8 cellular contexts compared by ENCODE assay signal in the genomic region with DNA sequence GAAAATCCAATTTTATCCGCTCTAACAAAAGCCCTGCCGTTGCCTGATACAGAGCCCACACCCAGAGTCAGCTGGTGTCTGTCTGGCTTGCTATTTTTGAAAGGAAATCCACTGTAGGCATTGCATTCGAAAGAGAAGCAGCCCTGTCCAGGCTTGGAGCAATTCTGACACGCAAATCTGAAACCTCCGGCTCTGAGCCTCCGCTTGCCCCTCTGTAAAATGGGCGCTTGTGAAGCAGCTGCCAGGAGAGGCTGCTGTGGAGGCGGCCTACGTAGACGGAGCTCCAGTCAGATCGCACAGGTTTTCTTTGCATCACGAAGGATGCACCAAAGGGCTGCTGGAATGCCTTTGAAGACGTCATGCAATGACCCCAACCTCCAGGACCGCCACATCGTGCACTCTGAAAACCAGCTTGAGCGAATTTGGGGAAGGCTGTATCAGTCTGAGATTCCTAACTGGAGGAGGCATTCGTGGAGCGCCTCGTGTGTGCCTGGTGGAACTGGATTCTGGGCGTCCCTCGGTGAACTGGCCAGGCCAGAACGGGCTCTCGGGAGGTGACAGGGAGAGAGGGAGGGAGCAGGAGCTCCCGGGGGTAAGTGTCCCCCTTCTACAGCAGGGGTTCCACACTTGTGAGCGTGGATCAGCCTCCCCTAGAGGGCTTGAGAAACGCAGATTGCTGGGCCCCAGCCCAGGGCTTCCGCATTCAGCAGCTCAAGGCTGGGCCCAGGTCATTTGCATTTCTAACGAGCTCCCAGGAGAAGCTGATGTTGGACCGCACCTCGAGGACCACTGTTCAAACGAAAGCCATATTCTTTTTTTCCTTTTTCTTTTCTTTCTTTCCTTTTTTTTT.
DNase-seq lines count a peak whose midpoint lies in the region; ATAC-seq and TF ChIP-seq lines count a peak whose summit lies in the region.

No MANE protein-coding gene starts in this region.

- no peaks in the 10 kb centered on the region for H3K4me1 ChIP-seq in ACC112 (ENCODE audit: control insufficient read depth, insufficient read depth, low read length, unreplicated experiment)
- peaks cover 27% of the 10 kb centered on the region for H3K4me1 ChIP-seq in Karpas-422 (ENCODE audit: low read length)
- peaks cover 14% of the 10 kb centered on the region for H3K4me1 ChIP-seq in body of pancreas
- peaks cover 0 to 24% (median 14%) of the 10 kb centered on the region in 4 donors for H3K4me1 ChIP-seq in stomach

- DNase-seq in Karpas-422 (peak; percentile 93), body of pancreas (no peak), kidney epithelial cell (ENCODE audit: low read depth) (no peak), stomach (no peak), EL (no peak), KG1 (lab: John Stamatoyannopoulos, UW) (no peak)

- peak overlapping the region; percentile 98 for H3K4me2 ChIP-seq in Karpas-422 (ENCODE audit: low read depth, low read length, poor library complexity, severe bottlenecking)

- H3K9me2 ChIP-seq in Karpas-422 (replicated peaks; ENCODE audit: insufficient read depth, low read length), result no peaks in the 10 kb centered on the region

- no peaks in the 10 kb centered on the region for H3K36me3 ChIP-seq in ACC112 (ENCODE audit: insufficient read depth, low read length)
- no peaks in the 10 kb centered on the region for H3K36me3 ChIP-seq in Karpas-422 (ENCODE audit: insufficient read depth, low read length)
- H3K36me3 ChIP-seq in body of pancreas (replicated peaks in 1 of 2; ENCODE audit: insufficient read depth in 1 of 2, low read depth in 2 of 2), result no peaks in the 10 kb centered on the region
- no peaks in the 10 kb centered on the region for H3K36me3 ChIP-seq in kidney epithelial cell (ENCODE audit: control insufficient read depth, insufficient read depth, low read length)
- H3K36me3 ChIP-seq in stomach, result no peaks in the 10 kb centered on the region

- TF ChIP-seq POLR2A in body of pancreas (IDR thresholded peaks at IDR 0.05) (no peak), stomach (IDR thresholded peaks at IDR 0.05) (no peak)

- H3K9me3 ChIP-seq in Karpas-422 (ENCODE audit: low read length) (peaks cover 6% of the 10 kb centered on the region), body of pancreas (peaks cover 0 to 9% (median 0%) of the 10 kb centered on the region in 3 donors), stomach (peaks cover 0 to 20% (median 13%) of the 10 kb centered on the region in 4 donors)

- H3K4me3 ChIP-seq in ACC112 (ENCODE audit: low read depth, low read length) (peak overlapping the region; percentile 76), Karpas-422 (ENCODE audit: low read length) (peak overlapping the region; percentile 97), body of pancreas (no peak overlapping the region), kidney epithelial cell (ENCODE audit: low read depth, low read length) (peak overlapping the region; percentile 22), stomach (peak overlapping the region; percentile 82 to 90 (median 90))

- TF ChIP-seq CTCF in body of pancreas (IDR thresholded peaks at IDR 0.05) (no peak), kidney epithelial cell (IDR thresholded peaks at IDR 0.05; ENCODE audit: insufficient read depth, low read length, poor library complexity, severe bottlenecking) (no peak), stomach (IDR thresholded peaks at IDR 0.05) (no peak)

- no peaks in the 10 kb centered on the region for H3K27me3 ChIP-seq in ACC112 (ENCODE audit: insufficient read depth, low read length)
- H3K27me3 ChIP-seq in Karpas-422 (ENCODE audit: low read length), result no peaks in the 10 kb centered on the region
- no peaks in the 10 kb centered on the region for H3K27me3 ChIP-seq in body of pancreas
- H3K27me3 ChIP-seq in kidney epithelial cell (ENCODE audit: control insufficient read depth, insufficient read depth, low read length), result no peaks in the 10 kb centered on the region
- H3K27me3 ChIP-seq in stomach, result no peaks in the 10 kb centered on the region

- H3K79me2 ChIP-seq in ACC112 (ENCODE audit: control insufficient read depth, insufficient read depth, low read length, unreplicated experiment) (no peaks in the 10 kb centered on the region), Karpas-422 (ENCODE audit: low read length) (no peaks in the 10 kb centered on the region)

- ATAC-seq in GM18907 (IDR thresholded peaks at IDR 0.05; ENCODE audit: unreplicated experiment) (peak; percentile 5), body of pancreas (peak; percentile 1)

- H3K27ac ChIP-seq in ACC112 (ENCODE audit: low read depth, low read length) (no peak overlapping the region), Karpas-422 (ENCODE audit: low read length) (peak overlapping the region; percentile 65), body of pancreas (peak overlapping the region in 3 of 4 donors; percentile 72 to 82 (median 79)), stomach (peak overlapping the region; percentile 83 to 93 (median 90))

- intact Hi-C loops in body of pancreas (cut with DNase I) (no loop called here), stomach (cut with DNase I; ENCODE audit: low total_unique reads) (loop anchor here (10.0 kb wide), 1 partner anchor 362 kb away; the partner anchor contains the start of gene ERCC4)

- WGBS in body of pancreas, 2 donors, result 43 to 51% methylated on average over 20 to 29 of the region's 31 CpGs
- WGBS in stomach, 5 donors, result 27 to 43% (median 38%) methylated on average over 31 of the region's 31 CpGs

- H2AFZ ChIP-seq in ACC112 (ENCODE audit: low read length, unreplicated experiment) (no peak overlapping the region), Karpas-422 (ENCODE audit: low read length) (peak overlapping the region; percentile 83)

- H4K20me1 ChIP-seq in Karpas-422 (ENCODE audit: insufficient read depth, low read depth, low read length), result no peaks in the 10 kb centered on the region

- peak overlapping the region; percentile 67 for H3K9ac ChIP-seq in Karpas-422 (ENCODE audit: low read length)

- TF ChIP-seq EP300 in stomach (IDR thresholded peaks at IDR 0.05), result no peak

Comparison
In these comparisons a context has a peak if more than half of its experiments do, and no peak if none do; other contexts are left out.
1. H3K4me3 ChIP-seq: peak in ACC112 (single experiment), Karpas-422 (single experiment), kidney epithelial cell (single experiment) and stomach (4 of 4); none in body of pancreas (0 of 2).